Comparison of ENCODE assay signal across 1 cellular context in the genomic region with DNA sequence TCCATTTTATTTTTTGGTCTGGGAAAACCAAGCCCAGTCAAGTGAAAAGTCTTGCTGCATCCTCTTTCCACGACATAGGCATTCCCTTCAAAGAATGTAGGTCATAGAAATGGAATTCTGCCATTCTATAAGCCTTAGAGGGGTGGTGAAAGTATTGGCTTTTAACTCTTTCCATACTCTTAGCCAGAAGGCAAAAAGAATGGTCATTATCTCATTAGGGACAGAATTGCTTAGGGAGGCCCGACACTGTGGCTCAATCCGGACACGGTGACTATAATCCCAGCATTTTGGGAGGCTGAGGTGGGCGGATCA.
TF ChIP-seq lines count a peak whose summit lies in the region.

No MANE protein-coding gene starts in this region.

TF ChIP-seq in K562, 482 proteins besides CTCF, POLR2A, EP300 and RAD21:
- TF ChIP-seq, protein P1, sequence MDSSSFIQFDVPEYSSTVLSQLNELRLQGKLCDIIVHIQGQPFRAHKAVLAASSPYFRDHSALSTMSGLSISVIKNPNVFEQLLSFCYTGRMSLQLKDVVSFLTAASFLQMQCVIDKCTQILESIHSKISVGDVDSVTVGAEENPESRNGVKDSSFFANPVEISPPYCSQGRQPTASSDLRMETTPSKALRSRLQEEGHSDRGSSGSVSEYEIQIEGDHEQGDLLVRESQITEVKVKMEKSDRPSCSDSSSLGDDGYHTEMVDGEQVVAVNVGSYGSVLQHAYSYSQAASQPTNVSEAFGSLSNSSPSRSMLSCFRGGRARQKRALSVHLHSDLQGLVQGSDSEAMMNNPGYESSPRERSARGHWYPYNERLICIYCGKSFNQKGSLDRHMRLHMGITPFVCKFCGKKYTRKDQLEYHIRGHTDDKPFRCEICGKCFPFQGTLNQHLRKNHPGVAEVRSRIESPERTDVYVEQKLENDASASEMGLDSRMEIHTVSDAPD (CRISPR knock-in tag; IDR thresholded peaks at IDR 0.05): no peak
- TF ChIP-seq SMARCB1 (IDR thresholded peaks at IDR 0.05; ENCODE audit: insufficient read length, low read depth) (no peak), SIX5 (IDR thresholded peaks at IDR 0.05; ENCODE audit: borderline replicate concordance in 1 of 2, insufficient read depth in 1 of 2, low read depth in 1 of 2, low read length in 2 of 2) (no peak), POLR3G (IDR thresholded peaks at IDR 0.05; ENCODE audit: extremely low read depth, insufficient read length, insufficient replicate concordance) (no peak), ZNF23 (CRISPR knock-in tag; IDR thresholded peaks at IDR 0.05) (no peak), ZKSCAN8 (CRISPR knock-in tag; IDR thresholded peaks at IDR 0.05) (no peak), BHLHE40 (IDR thresholded peaks at IDR 0.05; ENCODE audit: low read length) (no peak), ZNF41 (CRISPR knock-in tag; conservative IDR thresholded peaks at IDR 0.05) (no peak), ATF3 (IDR thresholded peaks at IDR 0.05) (no peak), ATF3 (CRISPR knock-in tag; conservative IDR thresholded peaks at IDR 0.05) (no peak), MAZ (CRISPR knock-in tag; conservative IDR thresholded peaks at IDR 0.05 in 1 of 2, IDR thresholded peaks at IDR 0.05 in 1 of 2) (no peak), KAT2B (IDR thresholded peaks at IDR 0.05; ENCODE audit: low read depth, low read length) (no peak), ZNF785 (CRISPR knock-in tag; IDR thresholded peaks at IDR 0.05) (no peak), KAT8 (IDR thresholded peaks at IDR 0.05; ENCODE audit: low read depth) (no peak), HLTF (IDR thresholded peaks at IDR 0.05) (no peak), STAG1 (CRISPR knock-in tag; IDR thresholded peaks at IDR 0.05; ENCODE audit: borderline replicate concordance) (no peak), DACH1 (IDR thresholded peaks at IDR 0.05; ENCODE audit: partially characterized antibody) (no peak), SP2 (IDR thresholded peaks at IDR 0.05; ENCODE audit: extremely low read depth, low read depth, low read length, poor library complexity, severe bottlenecking) (no peak)
- TF ChIP-seq, protein P2, sequence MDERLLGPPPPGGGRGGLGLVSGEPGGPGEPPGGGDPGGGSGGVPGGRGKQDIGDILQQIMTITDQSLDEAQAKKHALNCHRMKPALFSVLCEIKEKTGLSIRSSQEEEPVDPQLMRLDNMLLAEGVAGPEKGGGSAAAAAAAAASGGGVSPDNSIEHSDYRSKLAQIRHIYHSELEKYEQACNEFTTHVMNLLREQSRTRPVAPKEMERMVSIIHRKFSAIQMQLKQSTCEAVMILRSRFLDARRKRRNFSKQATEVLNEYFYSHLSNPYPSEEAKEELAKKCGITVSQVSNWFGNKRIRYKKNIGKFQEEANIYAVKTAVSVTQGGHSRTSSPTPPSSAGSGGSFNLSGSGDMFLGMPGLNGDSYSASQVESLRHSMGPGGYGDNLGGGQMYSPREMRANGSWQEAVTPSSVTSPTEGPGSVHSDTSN (CRISPR knock-in tag; IDR thresholded peaks at IDR 0.05; ENCODE audit: low read depth): no peak
- TF ChIP-seq, protein P2 (tag; conservative IDR thresholded peaks at IDR 0.05; ENCODE audit: low read depth): no peak
- TF ChIP-seq, protein P3, sequence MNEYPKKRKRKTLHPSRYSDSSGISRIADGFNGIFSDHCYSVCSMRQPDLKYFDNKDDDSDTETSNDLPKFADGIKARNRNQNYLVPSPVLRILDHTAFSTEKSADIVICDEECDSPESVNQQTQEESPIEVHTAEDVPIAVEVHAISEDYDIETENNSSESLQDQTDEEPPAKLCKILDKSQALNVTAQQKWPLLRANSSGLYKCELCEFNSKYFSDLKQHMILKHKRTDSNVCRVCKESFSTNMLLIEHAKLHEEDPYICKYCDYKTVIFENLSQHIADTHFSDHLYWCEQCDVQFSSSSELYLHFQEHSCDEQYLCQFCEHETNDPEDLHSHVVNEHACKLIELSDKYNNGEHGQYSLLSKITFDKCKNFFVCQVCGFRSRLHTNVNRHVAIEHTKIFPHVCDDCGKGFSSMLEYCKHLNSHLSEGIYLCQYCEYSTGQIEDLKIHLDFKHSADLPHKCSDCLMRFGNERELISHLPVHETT (CRISPR knock-in tag; conservative IDR thresholded peaks at IDR 0.05 in 1 of 2, IDR thresholded peaks at IDR 0.05 in 1 of 2): no peak
- TF ChIP-seq, protein P4, sequence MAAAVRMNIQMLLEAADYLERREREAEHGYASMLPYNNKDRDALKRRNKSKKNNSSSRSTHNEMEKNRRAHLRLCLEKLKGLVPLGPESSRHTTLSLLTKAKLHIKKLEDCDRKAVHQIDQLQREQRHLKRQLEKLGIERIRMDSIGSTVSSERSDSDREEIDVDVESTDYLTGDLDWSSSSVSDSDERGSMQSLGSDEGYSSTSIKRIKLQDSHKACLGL (CRISPR knock-in tag; IDR thresholded peaks at IDR 0.05; ENCODE audit: borderline replicate concordance, poor library complexity, severe bottlenecking): no peak
